In the genomic region with DNA sequence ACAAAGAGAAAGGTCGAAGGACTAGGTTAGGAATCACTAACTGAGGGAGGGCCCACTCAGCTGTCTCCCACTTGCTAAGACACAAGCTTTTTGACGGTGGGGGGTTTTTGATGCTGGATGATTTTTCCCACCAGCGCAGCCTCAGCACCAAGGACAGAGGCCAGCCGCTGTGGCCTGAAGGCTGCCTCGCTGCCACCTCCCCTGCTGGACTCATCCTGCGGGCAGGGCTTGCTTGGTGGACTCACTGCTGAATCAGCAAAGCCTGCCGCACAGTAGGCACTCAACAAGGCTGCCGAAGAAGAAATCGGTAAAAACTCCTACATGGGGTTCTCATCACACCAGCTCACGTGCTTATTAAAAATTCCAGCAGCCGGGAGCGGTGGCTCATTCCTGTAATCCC, we compare ENCODE assay signal across 2 cellular contexts.
TF ChIP-seq lines count a peak whose summit lies in the region.

No MANE protein-coding gene starts in this region.

TF ChIP-seq in HEK293, 187 proteins besides CTCF, POLR2A, EP300 and RAD21:
- peak; percentile 91 for TF ChIP-seq REST (tag by site-specific recombination; IDR thresholded peaks at IDR 0.05)
- TF ChIP-seq ZNF707 (tag by site-specific recombination; IDR thresholded peaks at IDR 0.05) = no peak

TF ChIP-seq in H1, 55 proteins besides CTCF, POLR2A, EP300 and RAD21:
- TF ChIP-seq SIN3A (conservative IDR thresholded peaks at IDR 0.05 in 1 of 2, IDR thresholded peaks at IDR 0.05 in 1 of 2; ENCODE audit: low read depth in 1 of 2, low read length in 2 of 2) = peak; percentile 63 to 64; a peak in 1 of 4 replicates
- peak; percentile 77; the same call in 1 of the 2 replicates for TF ChIP-seq MAFK (IDR thresholded peaks at IDR 0.05; ENCODE audit: low read depth, low read length)
- no peak for TF ChIP-seq SRF (IDR thresholded peaks at IDR 0.05; ENCODE audit: low read depth, low read length)
